8 cellular contexts compared by ENCODE assay signal in genomic region chrX:64394874-64395567, GRCh38. TPM values are rescaled to one million over a fixed set of nuclear protein-coding genes. Genes with fewer than 3 reads are reported as not detected.
A peak's percentile ranks its signal among the peaks of the same experiment; 100 is the strongest.
DNase-seq lines count a peak whose midpoint lies in the region; ATAC-seq and TF ChIP-seq lines count a peak whose summit lies in the region.

Gene MTMR8, minus strand, starts transcription at chrX:64395452. Its CDS starts 89 bp downstream, at chrX:64395363.

- peak within 1 kb of the TSS; percentile 91 for H3K27ac Mint-ChIP-seq in CD8-positive, alpha-beta T cell

- TF ChIP-seq POLR2A in tibial nerve (IDR thresholded peaks at IDR 0.05): no peak

- no peaks in the 10 kb centered on the region for H3K36me3 ChIP-seq in CD8-positive, alpha-beta T cell (ENCODE audit: insufficient read depth, low read length)
- H3K36me3 ChIP-seq in RWPE2 (ENCODE audit: low read depth) (no peaks in the 10 kb centered on the region), heart right ventricle (no peaks in the 10 kb centered on the region), tibial nerve (no peaks in the 10 kb centered on the region)

- TF ChIP-seq CTCF in CD8-positive, alpha-beta T cell (IDR thresholded peaks at IDR 0.05): no peak
- TF ChIP-seq CTCF in RWPE2 (IDR thresholded peaks at IDR 0.05; ENCODE audit: poor library complexity, severe bottlenecking) (no peak), heart right ventricle (IDR thresholded peaks at IDR 0.05) (no peak), tibial nerve (IDR thresholded peaks at IDR 0.05) (no peak)

- peaks cover 5% of the 10 kb centered on the region for H3K36me3 Mint-ChIP-seq in CD8-positive, alpha-beta T cell

- H3K4me3 Mint-ChIP-seq in CD8-positive, alpha-beta T cell: peak within 1 kb of the TSS; percentile 94

- TF ChIP-seq EP300 in tibial nerve (IDR thresholded peaks at IDR 0.05): no peak

- DNase-seq in CD8-positive, alpha-beta T cell: peak; percentile 53 to 85 (median 74)
- peak in 75 of 76 experiments; percentile 1 to 72 (median 49) for DNase-seq in HUDEP-2 (lab: John Stamatoyannopoulos, UW; ENCODE audit: unreplicated experiment in 76 of 76)
- peak; percentile 62 for DNase-seq in RWPE2 (ENCODE audit: low spot score)
- DNase-seq in activated naive CD4-positive, alpha-beta T cell treated with Interleukin-2 at 50 U/mL for 16 hours: peak; percentile 80
- DNase-seq in heart right ventricle: peak; percentile 59 to 66
- peak; percentile 50 to 96 (median 68) for DNase-seq in posterior cingulate gyrus
- peak; percentile 61 to 65 for DNase-seq in tibial nerve (ENCODE audit: low spot score in 2 of 2)

- peaks cover 47% of the 10 kb centered on the region for H3K4me1 Mint-ChIP-seq in CD8-positive, alpha-beta T cell (ENCODE audit: low read depth)

- H3K27ac ChIP-seq in CD8-positive, alpha-beta T cell (ENCODE audit: low read depth, low read length): peak within 1 kb of the TSS; percentile 32
- no peak within 1 kb of the TSS for H3K27ac ChIP-seq in RWPE2 (ENCODE audit: poor library complexity, severe bottlenecking)
- peak within 1 kb of the TSS in 5 of 10 donors; percentile 22 to 52 (median 34) for H3K27ac ChIP-seq in heart right ventricle
- H3K27ac ChIP-seq in tibial nerve: peak within 1 kb of the TSS; percentile 19 to 79 (median 51)

- H3K4me1 ChIP-seq in CD8-positive, alpha-beta T cell (ENCODE audit: insufficient read depth, low read length): peaks cover 4% of the 10 kb centered on the region
- H3K4me1 ChIP-seq in RWPE2 (ENCODE audit: insufficient read depth, poor library complexity, severe bottlenecking): no peaks in the 10 kb centered on the region
- H3K4me1 ChIP-seq in heart right ventricle: peaks cover 0 to 5% (median 0%) of the 10 kb centered on the region in 9 donors
- H3K4me1 ChIP-seq in tibial nerve: no peaks in the 10 kb centered on the region

- CTCF ChIA-PET in CD8-positive, alpha-beta T cell (lab: Charles Lee): no interaction called here

- no peaks in the 10 kb centered on the region for H3K9me3 Mint-ChIP-seq in CD8-positive, alpha-beta T cell

- H3K9me3 ChIP-seq in CD8-positive, alpha-beta T cell (ENCODE audit: low read length): no peaks in the 10 kb centered on the region
- no peaks in the 10 kb centered on the region for H3K9me3 ChIP-seq in RWPE2 (ENCODE audit: severe bottlenecking)
- H3K9me3 ChIP-seq in heart right ventricle: no peaks in the 10 kb centered on the region
- H3K9me3 ChIP-seq in tibial nerve: no peaks in the 10 kb centered on the region

- peak within 1 kb of the TSS; percentile 60 for H3K4me3 ChIP-seq in CD8-positive, alpha-beta T cell (ENCODE audit: low read depth, low read length)
- H3K4me3 ChIP-seq in RWPE2 (ENCODE audit: severe bottlenecking) (peak within 1 kb of the TSS; percentile 35), heart right ventricle (peak within 1 kb of the TSS; percentile 44 to 73 (median 66)), tibial nerve (peak within 1 kb of the TSS; percentile 45 to 77 (median 58))

- no peaks in the 10 kb centered on the region for H3K27me3 Mint-ChIP-seq in CD8-positive, alpha-beta T cell (ENCODE audit: low read depth)

- WGBS in heart right ventricle, 2 donors: 0 to 1% methylated on average over 34 to 40 of the region's 40 CpGs
- 1 to 41% methylated on average over 35 to 40 of the region's 40 CpGs for WGBS in tibial nerve, 2 donors

- intact Hi-C loops in CD8-positive, alpha-beta T cell (cut with DNase I, micrococcal nuclease): loop anchor here (1.0 to 10.0 kb wide), 11 partner anchors 188 to 1140 kb away; partner anchors contain the start of genes LAS1L (in 2 of the 2), ZC3H12B (in 2 of the 2), ZC4H2 (in 2 of the 2) and AMER1 (in 1 of the 2)
- intact Hi-C loops in heart right ventricle (cut with DNase I) (loop anchor here in 1 of 10 donors (5.0 kb wide), 1 partner anchor 188 kb away; the partner anchor contains the start of gene AMER1), posterior cingulate gyrus (cut with DNase I) (no loop called here)

- ATAC-seq in CD8-positive, alpha-beta T cell: peak; percentile 87
- ATAC-seq in GM21367 (IDR thresholded peaks at IDR 0.05; ENCODE audit: unreplicated experiment) (peak; percentile 97), RWPE2 (ENCODE audit: low read depth) (peak; percentile 88), heart right ventricle (peak; percentile 70 to 98 (median 90))

- POLR2A ChIA-PET in CD8-positive, alpha-beta T cell (lab: Charles Lee): interaction anchor here (1.5 kb wide), 1 partner anchor 640 kb away, joined by 3 read pairs; a partner anchor contains a TSS

- H3K27me3 ChIP-seq in CD8-positive, alpha-beta T cell (ENCODE audit: insufficient read depth, low read length): no peaks in the 10 kb centered on the region
- H3K27me3 ChIP-seq in RWPE2 (ENCODE audit: insufficient read depth, poor library complexity, severe bottlenecking): no peaks in the 10 kb centered on the region
- peaks cover 0 to 16% (median 0%) of the 10 kb centered on the region in 7 donors for H3K27me3 ChIP-seq in heart right ventricle
- H3K27me3 ChIP-seq in tibial nerve: no peaks in the 10 kb centered on the region

RNA-seq across cellular contexts. Expression of gene MTMR8, which starts in this region (rescaled TPM):
- total RNA-seq in CD8-positive, alpha-beta T cell: 1 to 10 TPM; 2.1 to 2.5 TPM
- total RNA-seq in heart right ventricle: under 1 TPM; 0.30 to 0.99 (median 0.70) TPM
- polyA plus RNA-seq in heart right ventricle: under 1 TPM; 0.14 to 0.66 TPM
- 1 to 10 TPM; 1.4 to 4.8 (median 2.7) TPM for total RNA-seq in tibial nerve

Comparison
In these comparisons a context has a peak if more than half of its experiments do, and no peak if none do; other contexts are left out.
1. Peak in DNase-seq, ATAC-seq and H3K4me3 ChIP-seq in heart right ventricle; RNA of the gene not detected or under 1 TPM.